ENCODE assay signal across 11 cellular contexts in the genomic region with DNA sequence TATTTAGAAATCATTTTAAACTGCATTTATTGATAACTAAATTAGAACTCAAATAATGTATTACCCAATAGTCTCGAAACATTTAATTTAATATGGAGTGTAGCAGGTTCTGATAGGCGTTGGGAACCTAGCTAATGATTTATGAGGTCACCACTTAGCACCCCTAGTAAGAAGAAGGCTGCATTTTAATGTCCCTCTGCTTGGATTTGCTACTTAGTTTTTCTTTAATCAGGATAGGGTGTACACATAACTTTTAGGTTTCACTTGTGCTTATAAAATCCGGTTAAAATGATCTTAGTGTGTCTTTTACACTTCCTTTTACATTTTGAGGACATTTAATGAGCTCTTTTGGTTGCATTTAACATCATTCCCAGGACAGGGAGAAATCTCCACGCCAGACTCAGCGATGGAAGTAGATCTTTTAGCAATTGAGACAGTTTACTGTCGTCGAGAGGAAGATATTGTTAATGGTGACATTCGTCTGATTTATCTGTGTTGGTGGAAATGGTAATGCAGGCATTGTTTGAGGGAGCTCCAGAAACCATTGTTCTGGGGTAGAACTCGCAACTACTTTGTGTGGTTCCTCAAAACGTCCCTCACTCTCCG. TPM values are rescaled to one million over a fixed set of nuclear protein-coding genes. Genes with fewer than 3 reads are reported as not detected.
A peak's percentile ranks its signal among the peaks of the same experiment; 100 is the strongest.
DNase-seq lines count a peak whose midpoint lies in the region; ATAC-seq and TF ChIP-seq lines count a peak whose summit lies in the region.
"Had no signal": no experiment of that assay in that cellular context is flagged by ENCODE, and none has a peak within 500 bp of the region (broad histone marks: within the 10 kb centered on the region; RNA-seq: fewer than 3 reads in every experiment).

No MANE protein-coding gene starts in this region.

- POLR2A ChIA-PET in AG04449 (lab: Yijun Ruan, JAX) = no interaction called here

- DNase-seq in AG04449 (ENCODE audit: low read depth, low spot score) (no peak), GM12865 (ENCODE audit: low read depth) (no peak), SK-N-MC (ENCODE audit: low read depth, low spot score) (no peak), left lobe of liver (ENCODE audit: low spot score) (no peak), NCI-H1417 (lab: John Stamatoyannopoulos, UW) (no peak), AG08395 (ENCODE audit: low spot score) (no peak)
- DNase-seq: Caco-2 had no signal

- H3K9me3 ChIP-seq in SK-N-MC (ENCODE audit: low read depth, low read length) = no peaks in the 10 kb centered on the region
- no peaks in the 10 kb centered on the region for H3K9me3 ChIP-seq in iPS-18c (ENCODE audit: control insufficient read depth, insufficient read depth, low read length)
- H3K9me3 ChIP-seq: Caco-2 had no signal

- H3K9ac ChIP-seq in SK-N-MC (ENCODE audit: insufficient read length) = peak overlapping the region; percentile 93

- CTCF ChIA-PET in AG04449 (lab: Yijun Ruan, JAX) = interaction anchor here (1.4 to 2.1 kb wide), 2 partner anchors 20 to 1426 kb away, joined by 5 to 6 read pairs; no protein-coding TSS in a partner anchor

- H3K36me3 ChIP-seq in SK-N-MC (ENCODE audit: insufficient read depth, low read length) = peaks cover 52% of the 10 kb centered on the region
- H3K36me3 ChIP-seq: gastroesophageal sphincter had no signal

- TF ChIP-seq CTCF in AG04449 (IDR thresholded peaks at IDR 0.05; ENCODE audit: insufficient read depth, low read length, missing control alignments) (no peak), GM12865 (IDR thresholded peaks at IDR 0.05; ENCODE audit: insufficient read depth, low read depth, low read length, missing control alignments) (no peak)

- H3K4me3 ChIP-seq in AG04449 (ENCODE audit: low read depth, low read length) = peak overlapping the region; percentile 62
- H3K4me3 ChIP-seq in GM12865 (ENCODE audit: low read depth, low read length) = peak overlapping the region; percentile 32
- H3K4me3 ChIP-seq in SK-N-MC = peak overlapping the region; percentile 89
- H3K4me3 ChIP-seq in iPS-18c (ENCODE audit: insufficient read depth, low read depth, low read length) = peak overlapping the region; percentile 28; the same call in 1 of the 2 replicates

- H3K27ac ChIP-seq in SK-N-MC = peak overlapping the region; percentile 90

- no peak for ATAC-seq in GM19351 (IDR thresholded peaks at IDR 0.05; ENCODE audit: unreplicated experiment)
- ATAC-seq in left lobe of liver = no peak
- ATAC-seq: gastroesophageal sphincter, HepG2 had no signal

RNA-seq across cellular contexts. Expression of gene TFAP2A, which starts 5.6 kb away (rescaled TPM):
- 0.45 TPM for total RNA-seq in left lobe of liver
- total RNA-seq: HepG2 had no signal

Comparison
In these comparisons a context has a peak if more than half of its experiments do, and no peak if none do; other contexts are left out.
1. H3K4me3 ChIP-seq: peak in every context shown above with its lines; median percentile 89 in SK-N-MC; 62 in AG04449; 32 in GM12865; 28 in iPS-18c.